Comparison of ENCODE assay signal across 15 cellular contexts in the genomic region with DNA sequence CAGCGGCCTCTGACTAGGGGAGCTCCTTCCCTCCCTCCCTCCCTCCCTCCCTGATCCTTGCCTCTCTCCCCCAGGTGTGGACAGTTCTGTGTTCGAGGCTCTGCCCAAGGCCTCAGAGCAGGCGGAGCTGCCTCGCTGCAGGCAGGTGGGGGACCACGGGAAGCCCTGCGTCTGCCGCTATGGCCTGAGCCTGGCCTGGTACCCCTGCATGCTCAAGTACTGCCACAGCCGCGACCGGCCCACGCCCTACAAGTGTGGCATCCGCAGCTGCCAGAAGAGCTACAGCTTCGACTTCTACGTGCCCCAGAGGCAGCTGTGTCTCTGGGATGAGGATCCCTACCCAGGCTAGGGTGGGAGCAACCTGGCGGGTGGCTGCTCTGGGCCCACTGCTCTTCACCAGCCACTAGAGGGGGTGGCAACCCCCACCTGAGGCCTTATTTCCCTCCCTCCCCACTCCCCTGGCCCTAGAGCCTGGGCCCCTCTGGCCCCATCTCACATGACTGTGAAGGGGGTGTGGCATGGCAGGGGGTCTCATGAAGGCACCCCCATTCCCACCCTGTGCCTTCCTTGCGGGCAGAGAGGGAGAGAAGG. TPM values are rescaled to one million over a fixed set of nuclear protein-coding genes. Genes with fewer than 3 reads are reported as not detected.
DNase-seq lines count a peak whose midpoint lies in the region; ATAC-seq, FAIRE-seq and TF ChIP-seq lines count a peak whose summit lies in the region.
"Had no signal": no experiment of that assay in that cellular context is flagged by ENCODE, and none has a peak within 500 bp of the region (broad histone marks: within the 10 kb centered on the region; RNA-seq: fewer than 3 reads in every experiment).

No MANE protein-coding gene starts in this region.

- CTCF ChIA-PET in H1 (lab: Charles Lee; ENCODE audit: partially characterized antibody) = interaction anchor here (0.6 to 41.2 kb wide), 36 partner anchors 9 to 564 kb away, joined by 3 to 1412 read pairs (median 6); a partner anchor contains a TSS

- H3K27me3 ChIP-seq in H1 (replicated peaks in 1 of 4; ENCODE audit: control insufficient read depth in 3 of 4, extremely low read depth in 1 of 4, insufficient read depth in 3 of 4, low read length in 3 of 4) = peaks cover 0 to 5% (median 0%) of the 10 kb centered on the region in 4 experiments; a peak in 1 of 7 replicates
- H3K27me3 ChIP-seq in neuronal stem cell (ENCODE audit: control insufficient read depth in 3 of 3, insufficient read depth in 3 of 3, low read depth in 1 of 3, low read length in 3 of 3) = no peaks in the 10 kb centered on the region

- H3K36me3 ChIP-seq in H1 (ENCODE audit: control insufficient read depth in 2 of 4, insufficient read depth in 4 of 4, low read length in 3 of 4) = no peaks in the 10 kb centered on the region
- H3K36me3 ChIP-seq in neuronal stem cell (replicated peaks in 1 of 2; ENCODE audit: control insufficient read depth in 2 of 2, insufficient read depth in 2 of 2, low read length in 2 of 2) = peaks cover 0 to 7% of the 10 kb centered on the region in 2 donors

- peak; percentile 45 to 64 (median 63); a peak in 3 of 4 replicates for TF ChIP-seq CTCF in H1 (IDR thresholded peaks at IDR 0.05; ENCODE audit: control extremely low read depth in 1 of 3, insufficient read depth in 1 of 3, low read depth in 1 of 3, low read length in 3 of 3)

- POLR2A ChIA-PET in H1 (lab: Charles Lee; ENCODE audit: partially characterized antibody) = interaction anchor here (1.2 to 1.6 kb wide), 2 partner anchors 58 to 60 kb away, joined by 3 to 4 read pairs; no protein-coding TSS in a partner anchor

- no peak overlapping the region for H2BK120ac ChIP-seq in H1 (replicated peaks; ENCODE audit: low read depth, low read length)
- H2BK120ac ChIP-seq in neuronal stem cell (ENCODE audit: low read depth, low read length) = no peak overlapping the region

- H3K9ac ChIP-seq in H1 (replicated peaks in 1 of 4; ENCODE audit: extremely low read depth in 1 of 4, low read depth in 3 of 4, low read length in 3 of 4) (no peak overlapping the region), neuronal stem cell (ENCODE audit: low read depth, low read length, poor library complexity) (peak overlapping the region; percentile 27)

- H3K79me1 ChIP-seq in H1 (ENCODE audit: low read depth, low read length) (no peaks in the 10 kb centered on the region), neuronal stem cell (ENCODE audit: low read depth, low read length) (no peaks in the 10 kb centered on the region)

- H2AFZ ChIP-seq in H1 (ENCODE audit: low read length) = no peak overlapping the region
- H2AFZ ChIP-seq in neuronal stem cell (ENCODE audit: low read length) = no peak overlapping the region

- no peak for TF ChIP-seq EP300 in H1 (IDR thresholded peaks at IDR 0.05; ENCODE audit: borderline replicate concordance in 1 of 2, low read depth in 2 of 2, low read length in 2 of 2)

- H2BK12ac ChIP-seq in H1 (ENCODE audit: low read depth, low read length) (0 out of 2 replicates have a peak overlapping the region, but pooled peaks have one; percentile 17), neuronal stem cell (ENCODE audit: low read length) (no peak overlapping the region)

- H3K4ac ChIP-seq in H1 (replicated peaks; ENCODE audit: insufficient read length, low read depth, low read length) (no peak overlapping the region), neuronal stem cell (ENCODE audit: low read length) (no peak overlapping the region)

- no peak overlapping the region for H4K5ac ChIP-seq in H1 (ENCODE audit: insufficient read length, low read depth, low read length)

- DNase-seq in ELR (ENCODE audit: low read depth) = peak; percentile 22
- DNase-seq in HuH-7.5 (ENCODE audit: low spot score) = peak; percentile 36
- no peak for DNase-seq in H1 (ENCODE audit: low read depth in 1 of 2, low spot score in 2 of 2)
- no peak for DNase-seq in neuronal stem cell (ENCODE audit: low spot score)
- DNase-seq in hepatic stellate cell (ENCODE audit: low spot score) = no peak
- no peak for DNase-seq in activated T-cell treated with anti-CD3 and anti-CD28 coated beads, Interleukin-2, amount 50 U/mL, for 48 hours
- DNase-seq: left colon, natural killer cell, NCI-H510A treated with DMSO at 0.1 percent for 48 hours, Right ventricle myocardium superior had no signal

- H3K4me2 ChIP-seq in H1 (ENCODE audit: insufficient read depth in 1 of 2, low read depth in 2 of 2, low read length in 2 of 2) (no peak overlapping the region), neuronal stem cell (ENCODE audit: insufficient read depth, low read length, poor library complexity, severe bottlenecking) (no peak overlapping the region)

- WGBS in H1 (ENCODE audit: extremely low coverage in 1 of 2, insufficient coverage in 1 of 2, insufficient read length in 1 of 2, insufficient replicate concordance in 2 of 2, low coverage in 1 of 2, low lambda C conversion rate in 2 of 2, missing lambda C conversion rate in 1 of 2), 2 experiments = 73% methylated on average over 11 of the region's 16 CpGs; no CpG with 5 or more reads in 1 of the 2 experiments
- WGBS in neuronal stem cell (ENCODE audit: extremely low coverage in 2 of 2, insufficient read length in 2 of 2, insufficient replicate concordance in 1 of 2), 2 donors = no CpG with 5 or more reads among the region's 16 CpGs

- FAIRE-seq in H1 (lab: Jason Lieb, UNC) = no peak
- FAIRE-seq: frontal cortex had no signal

- H3K4me3 ChIP-seq in H1 (ENCODE audit: extremely low read depth in 1 of 4, insufficient read depth in 2 of 4, low read depth in 3 of 4, low read length in 4 of 4) (no peak overlapping the region), neuronal stem cell (ENCODE audit: low read length in 2 of 2) (no peak overlapping the region)

- H3K79me2 ChIP-seq in H1 (ENCODE audit: control insufficient read depth in 1 of 2, insufficient read depth in 2 of 2, low read length in 2 of 2) = no peaks in the 10 kb centered on the region

- H2AK5ac ChIP-seq in H1 (ENCODE audit: low read depth, low read length) (no peak overlapping the region), neuronal stem cell (ENCODE audit: low read depth, low read length) (peak overlapping the region; percentile 53)

- H3K14ac ChIP-seq in H1 (ENCODE audit: insufficient read length) (no peak overlapping the region), neuronal stem cell (ENCODE audit: low read length) (no peak overlapping the region)

- H4K8ac ChIP-seq in H1 (ENCODE audit: extremely low read depth, insufficient read depth, low read length) (no peak overlapping the region; the same call in 1 of the 2 replicates), neuronal stem cell (ENCODE audit: low read depth, low read length) (no peak overlapping the region)

- H4K91ac ChIP-seq in H1 (replicated peaks; ENCODE audit: insufficient read length, low read length) = no peak overlapping the region
- H4K91ac ChIP-seq in neuronal stem cell (ENCODE audit: low read depth, low read length, poor library complexity) = peak overlapping the region; percentile 48

- no peaks in the 10 kb centered on the region for H3K9me3 ChIP-seq in H1 (ENCODE audit: insufficient read depth in 2 of 2, low read depth in 1 of 2, low read length in 1 of 2)
- H3K9me3 ChIP-seq in neuronal stem cell (replicated peaks in 1 of 2; ENCODE audit: control insufficient read depth in 2 of 2, insufficient read depth in 1 of 2, low read depth in 1 of 2, low read length in 2 of 2) = no peaks in the 10 kb centered on the region

- H3K56ac ChIP-seq in H1 (replicated peaks; ENCODE audit: insufficient read length, low read depth, low read length) = no peak overlapping the region

- TF ChIP-seq POLR2A in H1 (IDR thresholded peaks at IDR 0.05; ENCODE audit: control extremely low read depth in 1 of 2, low read depth in 2 of 2, low read length in 2 of 2) = no peak

- no peaks in the 10 kb centered on the region for H3K23me2 ChIP-seq in H1 (ENCODE audit: low read depth, low read length)

- ATAC-seq in HG03439 (IDR thresholded peaks at IDR 0.05; ENCODE audit: unreplicated experiment) (no peak), HG03108 (IDR thresholded peaks at IDR 0.05; ENCODE audit: unreplicated experiment) (no peak)
- ATAC-seq: left colon, sciatic nerve had no signal

- H3K18ac ChIP-seq in H1 (ENCODE audit: extremely low read depth, low read length) = no peak overlapping the region
- H3K18ac ChIP-seq in neuronal stem cell (ENCODE audit: low read length) = peak overlapping the region; percentile 59

- H2BK20ac ChIP-seq in H1 (ENCODE audit: low read length) = no peak overlapping the region

- no peak overlapping the region for H2BK15ac ChIP-seq in H1 (ENCODE audit: low read length)
- peak overlapping the region; percentile 14 for H2BK15ac ChIP-seq in neuronal stem cell (ENCODE audit: low read length)

- H2BK5ac ChIP-seq in H1 (ENCODE audit: low read depth, low read length) (no peak overlapping the region), neuronal stem cell (ENCODE audit: low read length) (peak overlapping the region; percentile 58)

- H3K27ac ChIP-seq in H1 (ENCODE audit: low read depth, low read length) (no peak overlapping the region), neuronal stem cell (replicated peaks; ENCODE audit: low read length) (no peak overlapping the region)

- no peaks in the 10 kb centered on the region for H4K20me1 ChIP-seq in H1 (replicated peaks in 1 of 2; ENCODE audit: control insufficient read depth in 1 of 2, insufficient read depth in 2 of 2, low read length in 2 of 2)

- peak; percentile 10 to 38; a peak in 3 of 4 replicates for TF ChIP-seq RAD21 in H1 (IDR thresholded peaks at IDR 0.05 in 1 of 2, conservative IDR thresholded peaks at IDR 0.05 in 1 of 2; ENCODE audit: low read depth in 2 of 2, low read length in 2 of 2)

- peaks cover 0 to 4% (median under 1%) of the 10 kb centered on the region in 4 experiments; a peak in 3 of 7 replicates for H3K4me1 ChIP-seq in H1 (replicated peaks in 1 of 4; ENCODE audit: control insufficient read depth in 3 of 4, insufficient read depth in 4 of 4, low read length in 3 of 4)
- H3K4me1 ChIP-seq in neuronal stem cell (ENCODE audit: control insufficient read depth in 2 of 2, insufficient read depth in 1 of 2, low read depth in 1 of 2, low read length in 2 of 2) = peaks cover 8 to 14% of the 10 kb centered on the region in 2 donors

- H3K23ac ChIP-seq in H1 (ENCODE audit: insufficient read length) = no peak overlapping the region
- H3K23ac ChIP-seq in neuronal stem cell (ENCODE audit: low read depth, low read length, poor library complexity) = peak overlapping the region; percentile 57

RNA-seq across cellular contexts. Expression of a gene that starts 11.1 kb away (rescaled TPM):
- 1.0 and 1.1 TPM in 2 replicates for total RNA-seq in H1 (2021; fragmentation: NEBNext Ultra II Directional; extraction: Animal tissue kit (Norgen Biotek cat#: 25700))
- polyA plus RNA-seq in H1 (2011; rRNA removed) = 0.78 and 2.1 TPM in 2 replicates
- 1.4 TPM for polyA plus RNA-seq in H1 (2011; cell fraction: cytosol; rRNA removed)
- polyA plus RNA-seq in H1 (2011; cell fraction: nucleus; rRNA removed) = 1.9 TPM
- 1.2 to 3.1 TPM (median 2.4 TPM) in 4 replicates for polyA plus RNA-seq in H1 (2012, experiment 1 of 2)
- 0.81 TPM for polyA plus RNA-seq in H1 (2012, experiment 2 of 2)
- polyA plus RNA-seq in H1 (2013, experiment 1 of 2) = 1.3 TPM
- polyA plus RNA-seq in H1 (2013, experiment 2 of 2) = 1.2 TPM
- polyA minus RNA-seq in H1 (2011; rRNA and poly(A)+ RNA removed) = 2.4 and 2.6 TPM in 2 replicates
- polyA minus RNA-seq in H1 (2011; cell fraction: cytosol; rRNA and poly(A)+ RNA removed) = 1.0 TPM
- polyA minus RNA-seq in H1 (2011; cell fraction: nucleus; rRNA and poly(A)+ RNA removed) = 0.90 TPM
- 0.03 TPM for polyA plus RNA-seq in neuronal stem cell (2013, experiment 1 of 2)
- 0.03 TPM for polyA plus RNA-seq in neuronal stem cell (2013, experiment 2 of 2)
- total RNA-seq: HT1080, natural killer cell, Right ventricle myocardium superior, sciatic nerve had no signal

RNA-seq across cellular contexts. Expression of a gene that starts 18.1 kb away (rescaled TPM):
- 1.1 and 1.3 TPM in 2 replicates for total RNA-seq in H1 (2021; fragmentation: NEBNext Ultra II Directional; extraction: Animal tissue kit (Norgen Biotek cat#: 25700))
- 1.5 and 2.1 TPM in 2 replicates for polyA plus RNA-seq in H1 (2011; rRNA removed)
- polyA plus RNA-seq in H1 (2011; cell fraction: cytosol; rRNA removed) = 1.2 TPM
- 1.2 TPM for polyA plus RNA-seq in H1 (2011; cell fraction: nucleus; rRNA removed)
- polyA plus RNA-seq in H1 (2012, experiment 1 of 2) = 0.60 to 1.0 TPM (median 0.64 TPM) in 4 replicates
- polyA plus RNA-seq in H1 (2012, experiment 2 of 2) = 0.62 TPM
- 0.85 TPM for polyA plus RNA-seq in H1 (2013, experiment 1 of 2)
- 0.72 TPM for polyA plus RNA-seq in H1 (2013, experiment 2 of 2)
- 0.46 and 0.50 TPM in 2 replicates for polyA minus RNA-seq in H1 (2011; rRNA and poly(A)+ RNA removed)
- 0.73 TPM for polyA minus RNA-seq in H1 (2011; cell fraction: cytosol; rRNA and poly(A)+ RNA removed)
- polyA minus RNA-seq in H1 (2011; cell fraction: nucleus; rRNA and poly(A)+ RNA removed) = 0.80 TPM
- polyA plus RNA-seq in neuronal stem cell (2013, experiment 1 of 2) = 2.1 TPM
- polyA plus RNA-seq in neuronal stem cell (2013, experiment 2 of 2) = 2.0 TPM

Comparison
In these comparisons a context has a peak if more than half of its experiments do, and no peak if none do; other contexts are left out.
1. DNase-seq: peak in ELR (single experiment) and HuH-7.5 (single experiment); none in H1 (0 of 2), neuronal stem cell (single experiment), hepatic stellate cell (single experiment) and activated T-cell treated with anti-CD3 and anti-CD28 coated beads, Interleukin-2, amount 50 U/mL, for 48 hours (0 of 2).